9 cellular contexts compared by ENCODE assay signal in genomic region chr5:150777685-150778084, GRCh38. TPM values are rescaled to one million over a fixed set of nuclear protein-coding genes. Genes with fewer than 3 reads are reported as not detected.
DNase-seq lines count a peak whose midpoint lies in the region; ATAC-seq, FAIRE-seq and TF ChIP-seq lines count a peak whose summit lies in the region.
"Had no signal": no experiment of that assay in that cellular context is flagged by ENCODE, and none has a peak within 500 bp of the region (broad histone marks: within the 10 kb centered on the region; RNA-seq: fewer than 3 reads in every experiment).

No MANE protein-coding gene starts in this region.

- 34 to 56% methylated on average over 3 of the region's 3 CpGs for WGBS in lung, 2 donors

- H3K27ac ChIP-seq in astrocyte (ENCODE audit: low read depth, low read length): peak overlapping the region; percentile 62
- H3K27ac ChIP-seq in lung (ENCODE audit: low read depth in 1 of 2, low read length in 1 of 2): peak overlapping the region; percentile 90 to 96

- DNase-seq in activated naive CD4-positive, alpha-beta T cell treated with anti-CD3 and anti-CD28 coated beads, Interleukin-2, amount 10 ng/mL, durations not matched to agents 7 days and 5 days: no peak
- no peak for DNase-seq in activated naive CD4-positive, alpha-beta T cell treated with Interleukin-2 at 50 U/mL for 16 hours
- no peak for DNase-seq in astrocyte (ENCODE audit: low read depth)
- DNase-seq in lung (ENCODE audit: low spot score): no peak
- no peak for DNase-seq in type B pancreatic cell (ENCODE audit: extremely low spot score, unreplicated experiment)
- no peak for DNase-seq in AG08395 (ENCODE audit: low spot score)

- peaks cover 3% of the 10 kb centered on the region for H3K27me3 Mint-ChIP-seq in activated naive CD4-positive, alpha-beta T cell treated with anti-CD3 and anti-CD28 coated beads, Interleukin-2, amount 10 ng/mL, durations not matched to agents 7 days and 5 days
- H3K27me3 Mint-ChIP-seq in astrocyte (ENCODE audit: low read depth, unreplicated experiment): no peaks in the 10 kb centered on the region
- H3K27me3 Mint-ChIP-seq in type B pancreatic cell: no peaks in the 10 kb centered on the region

- H4K20me1 ChIP-seq in astrocyte (ENCODE audit: insufficient read depth, low read length): peaks cover 7% of the 10 kb centered on the region

- H3K79me2 ChIP-seq in astrocyte (ENCODE audit: insufficient read depth, low read length): peaks cover 38% of the 10 kb centered on the region

- H3K4me3 ChIP-seq in astrocyte (ENCODE audit: insufficient read depth, low read depth, low read length) (peak overlapping the region; percentile 78), lung (no peak overlapping the region)

- H3K27ac Mint-ChIP-seq in activated naive CD4-positive, alpha-beta T cell treated with anti-CD3 and anti-CD28 coated beads, Interleukin-2, amount 10 ng/mL, durations not matched to agents 7 days and 5 days: no peak overlapping the region
- H3K27ac Mint-ChIP-seq in astrocyte (ENCODE audit: unreplicated experiment) (peak overlapping the region; percentile 27), type B pancreatic cell (peak overlapping the region; percentile 71)

- H3K9me3 ChIP-seq in astrocyte (ENCODE audit: insufficient read depth, low read depth, low read length): no peaks in the 10 kb centered on the region
- no peaks in the 10 kb centered on the region for H3K9me3 ChIP-seq in lung (ENCODE audit: control insufficient read depth in 2 of 2, insufficient read depth in 1 of 2, low read length in 1 of 2)

- CTCF ChIA-PET in activated naive CD4-positive, alpha-beta T cell treated with anti-CD3 and anti-CD28 coated beads, Interleukin-2, amount 10 ng/mL, durations not matched to agents 7 days and 5 days (lab: Charles Lee): interaction anchor here (1.2 to 6.9 kb wide), 11 partner anchors 9 to 387 kb away, joined by 3 to 57 read pairs (median 5); partner anchors contain the start of genes MYOZ3 and RBM22

- peak overlapping the region; percentile 98 for H3K4me2 ChIP-seq in astrocyte (ENCODE audit: low read length)

- ATAC-seq in lung (ENCODE audit: insufficient read depth, low FRiP score) (no peak), GM18907 (IDR thresholded peaks at IDR 0.05; ENCODE audit: unreplicated experiment) (no peak), HG03159 (IDR thresholded peaks at IDR 0.05; ENCODE audit: unreplicated experiment) (no peak)

- H3K9me3 Mint-ChIP-seq in activated naive CD4-positive, alpha-beta T cell treated with anti-CD3 and anti-CD28 coated beads, Interleukin-2, amount 10 ng/mL, durations not matched to agents 7 days and 5 days: no peaks in the 10 kb centered on the region
- H3K9me3 Mint-ChIP-seq in astrocyte (ENCODE audit: unreplicated experiment): no peaks in the 10 kb centered on the region
- no peaks in the 10 kb centered on the region for H3K9me3 Mint-ChIP-seq in type B pancreatic cell

- FAIRE-seq in astrocyte (lab: Jason Lieb, UNC): no peak
- FAIRE-seq: D721Med had no signal

- H3K9ac ChIP-seq in astrocyte (ENCODE audit: low read length): peak overlapping the region; percentile 84

- no peaks in the 10 kb centered on the region for H3K36me3 ChIP-seq in astrocyte (ENCODE audit: insufficient read depth, low read length)
- H3K36me3 ChIP-seq in lung (ENCODE audit: control insufficient read depth in 2 of 2, insufficient read depth in 2 of 2, low read length in 2 of 2): no peaks in the 10 kb centered on the region

- H3K4me1 Mint-ChIP-seq in activated naive CD4-positive, alpha-beta T cell treated with anti-CD3 and anti-CD28 coated beads, Interleukin-2, amount 10 ng/mL, durations not matched to agents 7 days and 5 days: peaks cover 49% of the 10 kb centered on the region
- H3K4me1 Mint-ChIP-seq in astrocyte (ENCODE audit: low read depth, unreplicated experiment) (peaks cover 38% of the 10 kb centered on the region), type B pancreatic cell (ENCODE audit: unreplicated experiment) (peaks cover 30% of the 10 kb centered on the region)

- H3K36me3 Mint-ChIP-seq in activated naive CD4-positive, alpha-beta T cell treated with anti-CD3 and anti-CD28 coated beads, Interleukin-2, amount 10 ng/mL, durations not matched to agents 7 days and 5 days: peaks cover 18% of the 10 kb centered on the region
- peaks cover 3% of the 10 kb centered on the region for H3K36me3 Mint-ChIP-seq in astrocyte (ENCODE audit: low read depth, unreplicated experiment)
- H3K36me3 Mint-ChIP-seq in type B pancreatic cell: no peaks in the 10 kb centered on the region

- H3K27me3 ChIP-seq in astrocyte (ENCODE audit: insufficient read depth, low read length): no peaks in the 10 kb centered on the region
- H3K27me3 ChIP-seq in lung (ENCODE audit: control insufficient read depth, insufficient read depth): no peaks in the 10 kb centered on the region

- no peak overlapping the region for H2AFZ ChIP-seq in astrocyte (ENCODE audit: low read depth, low read length)

- TF ChIP-seq CTCF in astrocyte (IDR thresholded peaks at IDR 0.05; ENCODE audit: insufficient read depth, low read depth, low read length): no peak
- no peak for TF ChIP-seq CTCF in lung (IDR thresholded peaks at IDR 0.05; ENCODE audit: control extremely low read depth, extremely low read depth)
- TF ChIP-seq CTCF in type B pancreatic cell (conservative IDR thresholded peaks at IDR 0.05): no peak

- peaks cover 48% of the 10 kb centered on the region for H3K4me1 ChIP-seq in astrocyte (ENCODE audit: insufficient read depth, low read length)
- peaks cover 11 to 17% of the 10 kb centered on the region in 2 donors for H3K4me1 ChIP-seq in lung (ENCODE audit: control insufficient read depth in 2 of 2, insufficient read depth in 2 of 2, low read length in 2 of 2)

- peak overlapping the region; percentile 100 for H3K4me3 Mint-ChIP-seq in activated naive CD4-positive, alpha-beta T cell treated with anti-CD3 and anti-CD28 coated beads, Interleukin-2, amount 10 ng/mL, durations not matched to agents 7 days and 5 days
- H3K4me3 Mint-ChIP-seq in astrocyte (ENCODE audit: unreplicated experiment) (peak overlapping the region; percentile 83), type B pancreatic cell (peak overlapping the region; percentile 97)

RNA-seq across cellular contexts. Expression of gene SMIM3, which starts 0.9 kb away (rescaled TPM):
- total RNA-seq in astrocyte: 16.7 and 19.8 TPM in 2 replicates
- total RNA-seq in lung: 10 to 100 TPM; 14.3 to 19.7 TPM
- 10 to 100 TPM; 14.0 to 54.8 TPM for polyA plus RNA-seq in lung
- total RNA-seq in type B pancreatic cell (ENCODE audit: low replicate concordance): 8.2 and 11.0 TPM in 2 replicates

RNA-seq across cellular contexts. Expression of gene DCTN4, which starts 18.9 kb away (rescaled TPM):
- total RNA-seq in astrocyte (53.8 and 57.0 TPM in 2 replicates), lung (100 to 1,000 TPM in 1 of 2 donors, 10 to 100 TPM in 1; 69.1 to 105 TPM), type B pancreatic cell (ENCODE audit: low replicate concordance) (41.8 and 63.9 TPM in 2 replicates)
- polyA plus RNA-seq in lung: 10 to 100 TPM; 21.2 to 27.1 TPM
